ENCODE assay signal across 11 cellular contexts in the genomic region with DNA sequence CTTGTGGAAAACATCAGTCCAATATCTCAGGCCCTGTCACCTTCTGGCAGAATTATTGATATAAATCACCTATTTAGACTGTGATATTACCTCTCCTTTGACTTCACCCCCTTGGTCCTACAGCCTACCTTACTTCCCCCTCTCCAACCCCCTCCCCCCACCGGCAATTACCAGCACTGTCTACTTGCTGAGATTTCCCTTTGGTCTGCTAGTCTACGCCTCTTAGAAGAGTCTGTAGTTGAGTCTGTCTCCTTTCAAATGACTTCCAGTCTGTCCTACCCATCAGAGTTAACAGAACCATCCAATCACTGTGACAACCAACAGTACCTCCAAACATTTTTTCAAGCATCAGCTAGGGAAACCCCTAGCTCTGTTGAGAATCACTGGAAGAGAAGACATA. TPM values are rescaled to one million over a fixed set of nuclear protein-coding genes. Genes with fewer than 3 reads are reported as not detected.
DNase-seq lines count a peak whose midpoint lies in the region; ATAC-seq and TF ChIP-seq lines count a peak whose summit lies in the region.
"Had no signal": no experiment of that assay in that cellular context is flagged by ENCODE, and none has a peak within 500 bp of the region (broad histone marks: within the 10 kb centered on the region; RNA-seq: fewer than 3 reads in every experiment).

No MANE protein-coding gene starts in this region.

- H3K27me3 Mint-ChIP-seq in activated CD8-positive, alpha-beta T cell treated with anti-CD3 and anti-CD28 coated beads for 36 hours: no peaks in the 10 kb centered on the region

- H3K27me3 ChIP-seq in right atrium auricular region: no peaks in the 10 kb centered on the region
- H3K27me3 ChIP-seq in left lung: no peaks in the 10 kb centered on the region
- no peaks in the 10 kb centered on the region for H3K27me3 ChIP-seq in upper lobe of right lung
- H3K27me3 ChIP-seq in testis: no peaks in the 10 kb centered on the region
- H3K27me3 ChIP-seq: BE2C, SJCRH30 had no signal

- intact Hi-C loops in left ventricle myocardium superior (cut with micrococcal nuclease) (no loop called here), left lung (cut with DNase I) (no loop called here), upper lobe of right lung (cut with DNase I) (loop anchor here (5.0 kb wide), 1 partner anchor 44 kb away; no protein-coding TSS in a partner anchor), testis (cut with DNase I; ENCODE audit: low total_unique reads) (no loop called here)
- intact Hi-C loops in activated CD8-positive, alpha-beta T cell treated with anti-CD3 and anti-CD28 coated beads for 36 hours (cut with micrococcal nuclease): no loop called here

- H3K36me3 Mint-ChIP-seq in activated CD8-positive, alpha-beta T cell treated with anti-CD3 and anti-CD28 coated beads for 36 hours (ENCODE audit: low read depth): peaks cover 4% of the 10 kb centered on the region

- TF ChIP-seq CTCF in right atrium auricular region (IDR thresholded peaks at IDR 0.05) (no peak), left lung (IDR thresholded peaks at IDR 0.05) (no peak), upper lobe of right lung (IDR thresholded peaks at IDR 0.05) (no peak), testis (IDR thresholded peaks at IDR 0.05) (no peak)
- no peak for TF ChIP-seq CTCF in activated CD8-positive, alpha-beta T cell treated with anti-CD3 and anti-CD28 coated beads for 36 hours (IDR thresholded peaks at IDR 0.05)

- H3K27ac Mint-ChIP-seq in activated CD8-positive, alpha-beta T cell treated with anti-CD3 and anti-CD28 coated beads for 36 hours: peak overlapping the region; percentile 93

- no peaks in the 10 kb centered on the region for H3K9me3 Mint-ChIP-seq in activated CD8-positive, alpha-beta T cell treated with anti-CD3 and anti-CD28 coated beads for 36 hours

- H3K4me1 ChIP-seq in right atrium auricular region: peaks cover 0 to 15% of the 10 kb centered on the region in 2 donors
- peaks cover 0 to 36% of the 10 kb centered on the region in 2 donors for H3K4me1 ChIP-seq in left lung
- peaks cover 21% of the 10 kb centered on the region for H3K4me1 ChIP-seq in upper lobe of right lung
- peaks cover 8% of the 10 kb centered on the region for H3K4me1 ChIP-seq in testis
- H3K4me1 ChIP-seq: BE2C had no signal

- DNase-seq in right atrium auricular region (ENCODE audit: low spot score): no peak
- DNase-seq in left ventricle myocardium superior: no peak
- peak; percentile 57 for DNase-seq in activated CD8-positive, alpha-beta T cell treated with anti-CD3 and anti-CD28 coated beads for 36 hours
- DNase-seq in left lung: no peak
- DNase-seq in upper lobe of right lung: no peak
- DNase-seq in 8988T: no peak
- no peak for DNase-seq in testis
- DNase-seq: BE2C, HCEC 1CT, SJCRH30 had no signal

- peaks cover 38% of the 10 kb centered on the region for H3K4me1 Mint-ChIP-seq in activated CD8-positive, alpha-beta T cell treated with anti-CD3 and anti-CD28 coated beads for 36 hours (ENCODE audit: low read depth)

- H3K27ac ChIP-seq in right atrium auricular region: peak overlapping the region; percentile 21 to 43
- H3K27ac ChIP-seq in left lung: peak overlapping the region; percentile 46 to 76
- peak overlapping the region; percentile 82 for H3K27ac ChIP-seq in upper lobe of right lung
- no peak overlapping the region for H3K27ac ChIP-seq in testis
- H3K27ac ChIP-seq: SJCRH30 had no signal

- no peak for TF ChIP-seq POLR2A in testis (IDR thresholded peaks at IDR 0.05)

- H3K4me3 ChIP-seq in right atrium auricular region: no peak overlapping the region
- H3K4me3 ChIP-seq in left lung: no peak overlapping the region
- no peak overlapping the region for H3K4me3 ChIP-seq in upper lobe of right lung
- H3K4me3 ChIP-seq in testis: no peak overlapping the region
- H3K4me3 ChIP-seq: SJCRH30 had no signal

- H3K9me3 ChIP-seq in right atrium auricular region (no peaks in the 10 kb centered on the region), left lung (peaks cover 0 to 1% of the 10 kb centered on the region in 2 donors), upper lobe of right lung (no peaks in the 10 kb centered on the region), testis (no peaks in the 10 kb centered on the region)
- H3K9me3 ChIP-seq: BE2C, SJCRH30 had no signal

- H3K36me3 ChIP-seq in right atrium auricular region: no peaks in the 10 kb centered on the region
- no peaks in the 10 kb centered on the region for H3K36me3 ChIP-seq in left lung
- H3K36me3 ChIP-seq in upper lobe of right lung: no peaks in the 10 kb centered on the region
- H3K36me3 ChIP-seq in testis (ENCODE audit: low read depth, missing control alignments): no peaks in the 10 kb centered on the region
- H3K36me3 ChIP-seq: BE2C, SJCRH30 had no signal

- no peak for ATAC-seq in left ventricle myocardium superior
- peak; percentile 12 for ATAC-seq in activated CD8-positive, alpha-beta T cell treated with anti-CD3 and anti-CD28 coated beads for 36 hours
- peak; percentile 1 for ATAC-seq in left lung
- no peak for ATAC-seq in upper lobe of right lung
- ATAC-seq in HG02642 (IDR thresholded peaks at IDR 0.05; ENCODE audit: poor library complexity, unreplicated experiment): no peak

- peak overlapping the region; percentile 47 for H3K4me3 Mint-ChIP-seq in activated CD8-positive, alpha-beta T cell treated with anti-CD3 and anti-CD28 coated beads for 36 hours

- 62 to 72% methylated on average over 2 of the region's 2 CpGs for WGBS in testis, 2 donors

- POLR2A ChIA-PET in activated CD8-positive, alpha-beta T cell treated with anti-CD3 and anti-CD28 coated beads for 36 hours (lab: Charles Lee): interaction anchor here (0.9 to 2.2 kb wide), 4 partner anchors 40 to 126 kb away, joined by 3 to 8 read pairs (median 5); a partner anchor contains a TSS

- CTCF ChIA-PET in activated CD8-positive, alpha-beta T cell treated with anti-CD3 and anti-CD28 coated beads for 36 hours (lab: Charles Lee): interaction anchor here (1.0 to 8.5 kb wide), 11 partner anchors 8 to 104 kb away, joined by 3 to 96 read pairs (median 6); a partner anchor contains a TSS

RNA-seq across cellular contexts. Expression of a gene that starts 3.0 kb away (rescaled TPM):
- total RNA-seq in right atrium auricular region (10 to 100 TPM; 36.7 to 38.8 TPM), left ventricle myocardium superior (33.0 TPM), left lung (10 to 100 TPM; 34.1 to 37.0 TPM), upper lobe of right lung (32.3 TPM), testis (10 to 100 TPM; 36.2 to 42.5 TPM)
- total RNA-seq in activated CD8-positive, alpha-beta T cell treated with anti-CD3 and anti-CD28 coated beads for 36 hours: 10 to 100 TPM; 41.0 to 43.2 TPM
- polyA plus RNA-seq in testis (ENCODE audit: insufficient read depth, low read depth, low replicate concordance): 25.9 TPM

RNA-seq across cellular contexts. Expression of a gene that starts 16.2 kb away (rescaled TPM):
- 1 to 10 TPM; 4.9 to 5.1 TPM for total RNA-seq in right atrium auricular region
- 8.8 TPM for total RNA-seq in left ventricle myocardium superior
- total RNA-seq in activated CD8-positive, alpha-beta T cell treated with anti-CD3 and anti-CD28 coated beads for 36 hours: 1 to 10 TPM; 3.5 to 3.6 TPM
- 1 to 10 TPM; 6.9 to 7.2 TPM for total RNA-seq in left lung
- 10.7 TPM for total RNA-seq in upper lobe of right lung
- 10 to 100 TPM; 20.3 to 32.8 TPM for total RNA-seq in testis
- polyA plus RNA-seq in testis (ENCODE audit: insufficient read depth, low read depth, low replicate concordance): 22.1 TPM

Comparison
In these comparisons a context has a peak if more than half of its experiments do, and no peak if none do; other contexts are left out.
1. H3K27ac ChIP-seq: peak in right atrium auricular region (2 of 2), left lung (2 of 2) and upper lobe of right lung (single experiment); none in testis (0 of 2).
2. ATAC-seq: peak in activated CD8-positive, alpha-beta T cell treated with anti-CD3 and anti-CD28 coated beads for 36 hours (single experiment) and left lung (single experiment); none in left ventricle myocardium superior (single experiment), upper lobe of right lung (single experiment) and HG02642 (single experiment).